ENCODE assay signal across 1 cellular context in the genomic region with DNA sequence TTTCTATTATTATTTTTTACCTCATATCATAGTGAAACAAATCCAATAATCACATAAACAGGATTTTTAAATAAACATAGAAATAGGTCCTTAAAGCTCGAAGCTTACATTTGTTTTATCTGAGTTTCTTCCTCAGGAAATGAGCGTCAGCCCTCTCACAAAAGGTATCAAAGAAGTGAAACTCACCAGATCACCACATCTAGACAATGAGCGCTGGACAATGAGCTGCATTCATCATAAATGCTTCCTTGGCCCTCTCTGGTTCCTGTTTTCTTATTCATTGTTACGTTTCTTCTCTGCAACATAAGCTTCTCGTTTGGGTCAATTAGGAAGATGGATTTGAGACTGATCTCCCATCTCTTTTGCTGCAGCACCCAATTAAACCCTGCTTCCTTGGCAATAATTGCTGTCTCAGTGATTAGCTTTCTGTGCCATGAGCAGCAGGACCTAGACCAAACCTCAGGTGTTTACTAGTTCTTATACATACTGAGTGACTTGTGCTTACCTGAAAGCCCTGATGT.
TF ChIP-seq lines count a peak whose summit lies in the region.

No MANE protein-coding gene starts in this region.

TF ChIP-seq in WTC11, 78 proteins besides CTCF, POLR2A, EP300 and RAD21 (continued from another document):
- TF ChIP-seq PREB (CRISPR knock-in tag; IDR thresholded peaks at IDR 0.05; ENCODE audit: borderline replicate concordance) = no peak
- no peak for TF ChIP-seq GRHL2 (CRISPR knock-in tag; IDR thresholded peaks at IDR 0.05; ENCODE audit: insufficient replicate concordance, severe bottlenecking)
- TF ChIP-seq NFE2L1 (CRISPR knock-in tag; IDR thresholded peaks at IDR 0.05) = no peak
- TF ChIP-seq, protein P1, sequence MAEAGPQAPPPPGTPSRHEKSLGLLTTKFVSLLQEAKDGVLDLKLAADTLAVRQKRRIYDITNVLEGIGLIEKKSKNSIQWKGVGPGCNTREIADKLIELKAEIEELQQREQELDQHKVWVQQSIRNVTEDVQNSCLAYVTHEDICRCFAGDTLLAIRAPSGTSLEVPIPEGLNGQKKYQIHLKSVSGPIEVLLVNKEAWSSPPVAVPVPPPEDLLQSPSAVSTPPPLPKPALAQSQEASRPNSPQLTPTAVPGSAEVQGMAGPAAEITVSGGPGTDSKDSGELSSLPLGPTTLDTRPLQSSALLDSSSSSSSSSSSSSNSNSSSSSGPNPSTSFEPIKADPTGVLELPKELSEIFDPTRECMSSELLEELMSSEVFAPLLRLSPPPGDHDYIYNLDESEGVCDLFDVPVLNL (CRISPR knock-in tag; IDR thresholded peaks at IDR 0.05; ENCODE audit: borderline replicate concordance, low read depth) = no peak
- TF ChIP-seq, protein P2, sequence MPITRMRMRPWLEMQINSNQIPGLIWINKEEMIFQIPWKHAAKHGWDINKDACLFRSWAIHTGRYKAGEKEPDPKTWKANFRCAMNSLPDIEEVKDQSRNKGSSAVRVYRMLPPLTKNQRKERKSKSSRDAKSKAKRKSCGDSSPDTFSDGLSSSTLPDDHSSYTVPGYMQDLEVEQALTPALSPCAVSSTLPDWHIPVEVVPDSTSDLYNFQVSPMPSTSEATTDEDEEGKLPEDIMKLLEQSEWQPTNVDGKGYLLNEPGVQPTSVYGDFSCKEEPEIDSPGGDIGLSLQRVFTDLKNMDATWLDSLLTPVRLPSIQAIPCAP (CRISPR knock-in tag; IDR thresholded peaks at IDR 0.05) = no peak
- no peak for TF ChIP-seq NFATC4 (CRISPR knock-in tag; IDR thresholded peaks at IDR 0.05)
- no peak for TF ChIP-seq ESRRA (CRISPR knock-in tag; IDR thresholded peaks at IDR 0.05; ENCODE audit: borderline replicate concordance)
- TF ChIP-seq, protein P3, sequence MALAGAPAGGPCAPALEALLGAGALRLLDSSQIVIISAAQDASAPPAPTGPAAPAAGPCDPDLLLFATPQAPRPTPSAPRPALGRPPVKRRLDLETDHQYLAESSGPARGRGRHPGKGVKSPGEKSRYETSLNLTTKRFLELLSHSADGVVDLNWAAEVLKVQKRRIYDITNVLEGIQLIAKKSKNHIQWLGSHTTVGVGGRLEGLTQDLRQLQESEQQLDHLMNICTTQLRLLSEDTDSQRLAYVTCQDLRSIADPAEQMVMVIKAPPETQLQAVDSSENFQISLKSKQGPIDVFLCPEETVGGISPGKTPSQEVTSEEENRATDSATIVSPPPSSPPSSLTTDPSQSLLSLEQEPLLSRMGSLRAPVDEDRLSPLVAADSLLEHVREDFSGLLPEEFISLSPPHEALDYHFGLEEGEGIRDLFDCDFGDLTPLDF (CRISPR knock-in tag; IDR thresholded peaks at IDR 0.05) = no peak
